Comparison of ENCODE assay signal across 12 cellular contexts in genomic region chr18:30135938-30136337, GRCh38.
A peak's percentile ranks its signal among the peaks of the same experiment; 100 is the strongest.
DNase-seq lines count a peak whose midpoint lies in the region; ATAC-seq and TF ChIP-seq lines count a peak whose summit lies in the region.
"Had no signal": no experiment of that assay in that cellular context is flagged by ENCODE, and none has a peak within 500 bp of the region (broad histone marks: within the 10 kb centered on the region; RNA-seq: fewer than 3 reads in every experiment).

No MANE protein-coding gene starts in this region.

- H2AFZ ChIP-seq in mammary epithelial cell (ENCODE audit: low read depth, low read length) = peak overlapping the region; percentile 52

- CTCF ChIA-PET in mammary epithelial cell (lab: Charles Lee; ENCODE audit: low non-redundant PET) = no interaction called here

- no peak for ATAC-seq in HG02678 (IDR thresholded peaks at IDR 0.05; ENCODE audit: unreplicated experiment)
- ATAC-seq: A549; CD8-positive, alpha-beta T cell; HCT116 had no signal

- no peak overlapping the region for H3K4me2 ChIP-seq in mammary epithelial cell (ENCODE audit: insufficient read depth, low read depth, low read length)
- H3K4me2 ChIP-seq: A549 had no signal

- H3K79me2 ChIP-seq in mammary epithelial cell (ENCODE audit: insufficient read depth, low read length) = no peaks in the 10 kb centered on the region

- H3K9ac ChIP-seq in mammary epithelial cell (ENCODE audit: insufficient read depth, low read length) = no peak overlapping the region

- WGBS in mammary epithelial cell (ENCODE audit: low coverage, missing lambda C conversion rate) = 67% methylated on average over 4 of the region's 4 CpGs

- dilution Hi-C loops in mammary epithelial cell (cut with HindIII; ENCODE audit: low sequenced_read_pairs) = no loop called here

- H3K9me3 ChIP-seq in mammary epithelial cell (replicated peaks; ENCODE audit: insufficient read depth, low read length) = peaks cover 11% of the 10 kb centered on the region
- no peaks in the 10 kb centered on the region for H3K9me3 ChIP-seq in WERI-Rb-1 (ENCODE audit: severe bottlenecking)
- H3K9me3 ChIP-seq: A549 had no signal

- in situ Hi-C loops in mammary epithelial cell (cut with MboI; ENCODE audit: low sequenced_read_pairs in 2 of 2) = no loop called here

- no peak overlapping the region for H3K4me3 ChIP-seq in mammary epithelial cell (replicated peaks in 1 of 3; ENCODE audit: insufficient read depth in 1 of 3, low read depth in 2 of 3, low read length in 3 of 3)
- no peak overlapping the region for H3K4me3 ChIP-seq in WERI-Rb-1 (ENCODE audit: low read depth, low read length)
- H3K4me3 ChIP-seq: A549 had no signal

- H3K27ac ChIP-seq in mammary epithelial cell (ENCODE audit: insufficient read depth, low read depth, low read length) (no peak overlapping the region), WERI-Rb-1 (no peak overlapping the region)
- H3K27ac ChIP-seq: A549 had no signal

- H3K4me1 ChIP-seq in mammary epithelial cell (ENCODE audit: insufficient read depth, low read length) = peaks cover 13% of the 10 kb centered on the region
- H3K4me1 ChIP-seq: A549 had no signal

- intact Hi-C loops in mammary epithelial cell (cut with micrococcal nuclease) = no loop called here

- TF ChIP-seq CTCF in mammary epithelial cell (conservative IDR thresholded peaks at IDR 0.05 in 1 of 2, IDR thresholded peaks at IDR 0.05 in 1 of 2; ENCODE audit: extremely low read depth in 1 of 2, insufficient read depth in 1 of 2, low read depth in 1 of 2, low read length in 2 of 2) (no peak), WERI-Rb-1 (IDR thresholded peaks at IDR 0.05; ENCODE audit: low read depth, low read length) (no peak)

- H3K27me3 ChIP-seq in mammary epithelial cell (ENCODE audit: insufficient read depth, low read length) (no peaks in the 10 kb centered on the region), WERI-Rb-1 (ENCODE audit: insufficient read depth, low read depth, severe bottlenecking) (no peaks in the 10 kb centered on the region)

- no peaks in the 10 kb centered on the region for H4K20me1 ChIP-seq in mammary epithelial cell (ENCODE audit: insufficient read depth, low read length)

- H3K36me3 ChIP-seq in mammary epithelial cell (ENCODE audit: insufficient read depth, low read length) (peaks cover 2% of the 10 kb centered on the region), WERI-Rb-1 (no peaks in the 10 kb centered on the region)

- BruUV-seq in mammary epithelial cell (replicated peaks; lab: Mats Ljungman, UMichigan) = no TSS peak

- peak; percentile 42 for DNase-seq in EL
- DNase-seq in M059J (ENCODE audit: low read depth) = peak; percentile 28
- no peak for DNase-seq in mammary epithelial cell
- no peak for DNase-seq in WERI-Rb-1
- no peak for DNase-seq in SHP77 (lab: John Stamatoyannopoulos, UW)
- DNase-seq: CD8-positive, alpha-beta T cell; COR-L47; DND-41; KG1 had no signal

Comparison
In these comparisons a context has a peak if more than half of its experiments do, and no peak if none do; other contexts are left out.
1. DNase-seq: peak in EL (single experiment) and M059J (single experiment); none in mammary epithelial cell (single experiment), WERI-Rb-1 (single experiment) and SHP77 (0 of 2).